Comparison of ENCODE assay signal across 9 cellular contexts in the genomic region with DNA sequence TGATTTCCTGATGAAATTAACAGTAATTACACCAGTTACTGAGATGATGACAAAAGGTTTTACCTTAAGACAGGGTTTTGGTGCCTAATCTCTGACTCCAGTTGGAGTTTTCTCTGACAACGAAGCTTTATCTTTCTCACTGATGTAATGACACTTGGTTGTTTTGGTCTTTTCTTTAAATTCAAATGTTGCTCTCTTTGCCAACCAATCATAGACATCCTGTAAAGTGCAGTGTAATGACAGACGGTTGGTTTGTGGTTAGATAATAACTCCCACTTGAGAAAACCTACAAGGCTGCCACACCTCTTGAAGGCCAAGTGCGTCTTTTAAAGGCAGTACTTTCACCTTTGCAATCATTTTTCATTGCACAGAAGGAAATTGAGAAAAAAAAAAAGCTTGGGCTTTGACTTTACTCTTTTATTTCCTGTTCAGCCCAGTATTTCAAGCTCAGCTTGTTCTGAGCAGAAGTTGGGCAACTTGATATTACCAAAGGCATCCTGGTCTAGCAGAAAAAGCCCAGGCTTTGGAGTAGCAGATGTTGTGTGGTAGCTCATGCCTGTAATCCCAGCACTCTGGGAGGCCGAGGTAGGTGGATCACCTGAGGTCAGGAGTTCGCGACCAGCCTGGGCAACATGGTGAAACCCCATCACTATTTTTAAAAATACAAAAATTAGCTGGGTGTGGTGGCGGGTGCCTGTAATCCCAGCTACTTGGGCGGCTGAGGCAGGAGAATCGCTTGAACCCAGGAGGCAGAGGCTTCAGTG. TPM values are rescaled to one million over a fixed set of nuclear protein-coding genes. Genes with fewer than 3 reads are reported as not detected.
DNase-seq lines count a peak whose midpoint lies in the region; ATAC-seq and TF ChIP-seq lines count a peak whose summit lies in the region.
"Had no signal": no experiment of that assay in that cellular context is flagged by ENCODE, and none has a peak within 500 bp of the region (broad histone marks: within the 10 kb centered on the region; RNA-seq: fewer than 3 reads in every experiment).

No MANE protein-coding gene starts in this region.

- H2AFZ ChIP-seq in SK-N-SH (ENCODE audit: low read depth), result no peak overlapping the region; the same call in 1 of the 2 replicates

- no peaks in the 10 kb centered on the region; the same call in 1 of the 2 replicates for H4K20me1 ChIP-seq in SK-N-SH (ENCODE audit: insufficient read depth)

- 88% methylated on average over 9 of the region's 9 CpGs for WGBS in SK-N-SH (ENCODE audit: low lambda C conversion rate)
- whole genome bisulfite sequencing in mesendoderm (ENCODE audit: extremely low coverage, insufficient coverage, low lambda C conversion rate), result no CpG with 5 or more reads among the region's 9 CpGs

- TF ChIP-seq RAD21 in SK-N-SH (IDR thresholded peaks at IDR 0.05; ENCODE audit: low read length), result no peak

- H3K79me2 ChIP-seq in SK-N-SH (ENCODE audit: insufficient read depth) (peaks cover 8% of the 10 kb centered on the region; the same call in 1 of the 2 replicates), mesendoderm (ENCODE audit: control insufficient read depth, insufficient read depth, low read length) (no peaks in the 10 kb centered on the region)

- in situ Hi-C loops in Panc1 (cut with HindIII; ENCODE audit: low pct_unique_long_range_greater_than_20kb, low sequenced_read_pairs), result no loop called here

- no peaks in the 10 kb centered on the region for H3K9me2 ChIP-seq in SK-N-SH

- no peak overlapping the region for H3K4ac ChIP-seq in mesendoderm (ENCODE audit: low read depth, low read length)

- H3K4me3 ChIP-seq in SK-N-SH (ENCODE audit: low read depth in 2 of 2, low read length in 1 of 2) (no peak overlapping the region), Panc1 (ENCODE audit: low read depth in 2 of 2, low read length in 2 of 2) (peak overlapping the region in 1 of 2 experiments; percentile 10; a peak in 1 of 4 replicates), mesendoderm (ENCODE audit: low read length) (no peak overlapping the region)

- H3K18ac ChIP-seq in mesendoderm (ENCODE audit: low read length), result no peak overlapping the region

- H3K27me3 ChIP-seq in SK-N-SH (ENCODE audit: insufficient read depth), result no peaks in the 10 kb centered on the region
- no peaks in the 10 kb centered on the region for H3K27me3 ChIP-seq in Panc1 (ENCODE audit: control insufficient read depth, insufficient read depth, low read length)
- no peaks in the 10 kb centered on the region for H3K27me3 ChIP-seq in mesendoderm (ENCODE audit: insufficient read depth, low read length, poor library complexity)

- no TSS peak for BruUV-seq in Panc1 (replicated peaks; lab: Mats Ljungman, UMichigan)

- no peaks in the 10 kb centered on the region for H3K79me1 ChIP-seq in mesendoderm (ENCODE audit: low read length)

- no peak overlapping the region for H3K9ac ChIP-seq in SK-N-SH
- no peak overlapping the region for H3K9ac ChIP-seq in mesendoderm (ENCODE audit: low read length)

- H2AK5ac ChIP-seq in mesendoderm (ENCODE audit: low read length), result no peak overlapping the region

- POLR2A ChIA-PET in SK-N-SH (lab: Yijun Ruan, JAX) (interaction anchor here (1.0 kb wide), 1 partner anchor 11 kb away, joined by 3 read pairs; no protein-coding TSS in a partner anchor), Panc1 (lab: Charles Lee) (interaction anchor here (0.6 to 0.7 kb wide), 2 partner anchors 81 to 124 kb away, joined by 3 to 5 read pairs; no protein-coding TSS in a partner anchor)

- H3K9me3 ChIP-seq in SK-N-SH (no peaks in the 10 kb centered on the region), Panc1 (ENCODE audit: control insufficient read depth, insufficient read depth, low read depth, low read length) (no peaks in the 10 kb centered on the region)

- H3K4me2 ChIP-seq in SK-N-SH, result no peak overlapping the region
- H3K4me2 ChIP-seq in mesendoderm (ENCODE audit: low read length), result no peak overlapping the region

- DNase-seq in SK-N-SH (no peak), HPDE6-E6E7 (ENCODE audit: extremely low spot score) (peak; percentile 63), Panc1 (ENCODE audit: low read depth, low spot score) (no peak), mesendoderm (peak; percentile 48), NCI-H526 treated with DMSO at 0.1 percent for 48 hours (lab: John Stamatoyannopoulos, UW) (no peak)
- peak; percentile 30 for DNase-seq in activated naive CD4-positive, alpha-beta T cell treated with anti-CD3 and anti-CD28 coated beads, Interleukin-2, amount 50 U/mL, for 16 hours

- peaks cover 10 to 11% of the 10 kb centered on the region in 2 experiments for H3K36me3 ChIP-seq in SK-N-SH (replicated peaks in 1 of 2; ENCODE audit: control insufficient read depth in 1 of 2, insufficient read depth in 2 of 2, low read length in 1 of 2)
- no peaks in the 10 kb centered on the region for H3K36me3 ChIP-seq in Panc1 (ENCODE audit: control insufficient read depth, insufficient read depth, low read length)
- no peaks in the 10 kb centered on the region for H3K36me3 ChIP-seq in mesendoderm (ENCODE audit: control insufficient read depth, insufficient read depth, low read length)

- CTCF ChIA-PET in SK-N-SH (lab: Yijun Ruan, JAX) (interaction anchor here (0.7 to 11.3 kb wide), 7 partner anchors 11 to 36 kb away, joined by 3 to 91 read pairs (median 4); no protein-coding TSS in a partner anchor), Panc1 (lab: Charles Lee) (interaction anchor here (0.6 to 1.3 kb wide), 2 partner anchors 18 to 231 kb away, joined by 3 to 8 read pairs; no protein-coding TSS in a partner anchor)

- H3K27ac ChIP-seq in SK-N-SH (ENCODE audit: low read depth in 2 of 2, low read length in 1 of 2), result no peak overlapping the region
- peak overlapping the region; percentile 80 for H3K27ac ChIP-seq in Panc1 (ENCODE audit: low read length)
- no peak overlapping the region for H3K27ac ChIP-seq in mesendoderm (ENCODE audit: low read depth, low read length)

- H3K56ac ChIP-seq in mesendoderm (ENCODE audit: low read length), result no peak overlapping the region

- no peak overlapping the region for H2BK120ac ChIP-seq in mesendoderm (ENCODE audit: low read depth, low read length)

- no peak for ATAC-seq in SK-N-SH treated with all-trans-retinoic acid at 6 μM for 48 hours
- peak; percentile 69 for ATAC-seq in Panc1
- ATAC-seq in HG02763 (IDR thresholded peaks at IDR 0.05; ENCODE audit: unreplicated experiment), result no peak

- H3K4me1 ChIP-seq in SK-N-SH (ENCODE audit: control insufficient read depth in 1 of 2, insufficient read depth in 2 of 2, low read depth in 1 of 2, low read length in 1 of 2), result peaks cover 4 to 8% of the 10 kb centered on the region in 2 experiments; a peak in 3 of 4 replicates
- H3K4me1 ChIP-seq in Panc1 (ENCODE audit: control insufficient read depth, insufficient read depth, low read length), result peaks cover 31% of the 10 kb centered on the region
- no peaks in the 10 kb centered on the region for H3K4me1 ChIP-seq in mesendoderm (ENCODE audit: control insufficient read depth, low read depth, low read length)

- H2BK5ac ChIP-seq in mesendoderm (ENCODE audit: low read length), result no peak overlapping the region

- no peak overlapping the region for H4K8ac ChIP-seq in mesendoderm (ENCODE audit: low read depth, low read length)

- no peak for TF ChIP-seq EP300 in SK-N-SH (IDR thresholded peaks at IDR 0.05; ENCODE audit: borderline replicate concordance in 1 of 2, low read depth in 1 of 2, low read length in 1 of 2)

- intact Hi-C loops in Panc1 (cut with micrococcal nuclease; ENCODE audit: unreplicated experiment), result no loop called here

- no peak overlapping the region for H2BK15ac ChIP-seq in mesendoderm (replicated peaks; ENCODE audit: low read depth)

- TF ChIP-seq CTCF in SK-N-SH (IDR thresholded peaks at IDR 0.05) (no peak), Panc1 (IDR thresholded peaks at IDR 0.05) (no peak)

- H3F3A ChIP-seq in SK-N-SH (replicated peaks; ENCODE audit: insufficient read depth), result peaks cover 17% of the 10 kb centered on the region

- no peak overlapping the region for H4K5ac ChIP-seq in mesendoderm (ENCODE audit: low read length)

- no peak overlapping the region for H3K23ac ChIP-seq in mesendoderm (ENCODE audit: low read length)

TF ChIP-seq in SK-N-SH, 30 proteins besides CTCF, POLR2A, EP300 and RAD21 (continues in another document):
- no peak for TF ChIP-seq NRF1 (IDR thresholded peaks at IDR 0.05; ENCODE audit: low read depth, low read length)
- TF ChIP-seq POLR2AphosphoS5 (IDR thresholded peaks at IDR 0.05; ENCODE audit: low read depth, low read length), result no peak

TF ChIP-seq in SK-N-SH treated with all-trans-retinoic acid at 6 μM for 48 hours, 23 proteins besides CTCF, POLR2A, EP300 and RAD21 (continues in another document):
- no peak for TF ChIP-seq PPARA (CRISPR knock-in tag; IDR thresholded peaks at IDR 0.05; ENCODE audit: borderline replicate concordance)
- TF ChIP-seq TOX (CRISPR knock-in tag; IDR thresholded peaks at IDR 0.05; ENCODE audit: borderline replicate concordance), result no peak
- no peak for TF ChIP-seq ISL1 (CRISPR knock-in tag; IDR thresholded peaks at IDR 0.05)

RNA-seq across cellular contexts. Expression of a gene that starts 14.9 kb away (rescaled TPM):
- polyA plus RNA-seq in SK-N-SH (2012; rRNA removed), result 1.2 and 1.3 TPM in 2 replicates
- 1.7 and 2.2 TPM in 2 replicates for polyA plus RNA-seq in SK-N-SH (2012; cell fraction: cytosol; rRNA removed)
- 1.0 and 1.2 TPM in 2 replicates for polyA plus RNA-seq in SK-N-SH (2012; cell fraction: nucleus; rRNA removed)
- 8.0 TPM for total RNA-seq in Panc1 (2021; ENCODE audit: unreplicated experiment)
- polyA plus RNA-seq in Panc1 (2012; ENCODE audit: insufficient read length), result 1.7 TPM
- 1.2 TPM for polyA plus RNA-seq in mesendoderm (2013, experiment 1 of 2)
- 1.2 TPM for polyA plus RNA-seq in mesendoderm (2013, experiment 2 of 2)

RNA-seq across cellular contexts. Expression of a gene that starts 32.4 kb away (rescaled TPM):
- polyA plus RNA-seq in SK-N-SH (2012; rRNA removed), result 0.50 and 0.64 TPM in 2 replicates
- polyA plus RNA-seq in SK-N-SH (2012; cell fraction: cytosol; rRNA removed), result 0.31 and 0.38 TPM in 2 replicates
- polyA plus RNA-seq in SK-N-SH (2012; cell fraction: nucleus; rRNA removed), result 0.37 and 0.62 TPM in 2 replicates
- total RNA-seq in Panc1 (2021; ENCODE audit: unreplicated experiment), result 0.05 TPM
- 0.10 TPM for polyA plus RNA-seq in Panc1 (2012; ENCODE audit: insufficient read length)
- polyA plus RNA-seq in mesendoderm (2013, experiment 1 of 2), result 0.59 TPM
- polyA plus RNA-seq in mesendoderm (2013, experiment 2 of 2), result 0.53 TPM
- polyA plus RNA-seq: AG04450 had no signal

RNA-seq across cellular contexts. Expression of a gene that starts 42.3 kb away (rescaled TPM):
- not detected in 2 replicates for polyA plus RNA-seq in SK-N-SH (2012; rRNA removed)
- not detected in 2 replicates for polyA plus RNA-seq in SK-N-SH (2012; cell fraction: cytosol; rRNA removed)
- not detected in 2 replicates for polyA plus RNA-seq in SK-N-SH (2012; cell fraction: nucleus; rRNA removed)
- total RNA-seq in Panc1 (2021; ENCODE audit: unreplicated experiment), result not detected
- polyA plus RNA-seq in Panc1 (2012; ENCODE audit: insufficient read length), result not detected
- polyA plus RNA-seq in mesendoderm (2013, experiment 1 of 2), result not detected
- polyA plus RNA-seq in mesendoderm (2013, experiment 2 of 2), result not detected
- polyA plus RNA-seq: AG04450 had no signal

RNA-seq across cellular contexts. Expression of a gene that starts 43.2 kb away (rescaled TPM):
- polyA plus RNA-seq in SK-N-SH (2012; rRNA removed), result 58.7 and 64.8 TPM in 2 replicates
- polyA plus RNA-seq in SK-N-SH (2012; cell fraction: cytosol; rRNA removed), result 39.5 and 50.3 TPM in 2 replicates
- 33.5 and 78.6 TPM in 2 replicates for polyA plus RNA-seq in SK-N-SH (2012; cell fraction: nucleus; rRNA removed)
- total RNA-seq in Panc1 (2021; ENCODE audit: unreplicated experiment), result 108 TPM
- polyA plus RNA-seq in Panc1 (2012; ENCODE audit: insufficient read length), result 150 TPM
- polyA plus RNA-seq in mesendoderm (2013, experiment 1 of 2), result 64.2 TPM
- 64.2 TPM for polyA plus RNA-seq in mesendoderm (2013, experiment 2 of 2)

RNA-seq across cellular contexts. Expression of a gene that starts 45.1 kb away (rescaled TPM):
- not detected in 2 replicates for polyA plus RNA-seq in SK-N-SH (2012; rRNA removed)
- 0.04 and 0.05 TPM in 2 replicates for polyA plus RNA-seq in SK-N-SH (2012; cell fraction: cytosol; rRNA removed)
- polyA plus RNA-seq in SK-N-SH (2012; cell fraction: nucleus; rRNA removed), result 0.10 TPM in 1 of 2 replicates, not detected in the other
- not detected for total RNA-seq in Panc1 (2021; ENCODE audit: unreplicated experiment)
- polyA plus RNA-seq in Panc1 (2012; ENCODE audit: insufficient read length), result not detected
- polyA plus RNA-seq in mesendoderm (2013, experiment 1 of 2), result not detected
- not detected for polyA plus RNA-seq in mesendoderm (2013, experiment 2 of 2)
- polyA plus RNA-seq: AG04450 had no signal

Comparison
In these comparisons a context has a peak if more than half of its experiments do, and no peak if none do; other contexts are left out.
1. DNase-seq: peak in HPDE6-E6E7 (single experiment), activated naive CD4-positive, alpha-beta T cell treated with anti-CD3 and anti-CD28 coated beads, Interleukin-2, amount 50 U/mL, for 16 hours (single experiment) and mesendoderm (single experiment); none in SK-N-SH (single experiment), Panc1 (single experiment) and NCI-H526 treated with DMSO at 0.1 percent for 48 hours (single experiment).